In the genomic region with DNA sequence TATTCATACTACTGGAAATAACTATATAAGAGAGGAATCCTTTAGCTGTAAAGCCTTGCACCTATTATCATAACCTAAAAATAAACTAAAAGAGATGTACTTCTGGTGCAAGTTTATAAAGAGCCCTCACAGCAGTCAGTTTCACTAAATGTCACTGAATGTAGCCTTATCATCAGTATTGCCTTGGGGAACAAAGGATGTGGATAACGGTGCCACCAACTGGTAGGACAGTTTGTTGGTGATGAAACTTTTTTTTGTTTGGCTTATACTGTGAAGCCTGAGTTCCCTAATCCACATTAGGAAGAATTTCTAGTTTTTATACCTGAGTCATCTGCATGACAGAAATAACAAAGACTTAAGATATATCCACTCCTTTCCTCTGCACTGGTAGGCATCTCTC, we compare ENCODE assay signal across 8 cellular contexts.
DNase-seq lines count a peak whose midpoint lies in the region; ATAC-seq and TF ChIP-seq lines count a peak whose summit lies in the region.

No MANE protein-coding gene starts in this region.

- no peaks in the 10 kb centered on the region for H3K4me1 ChIP-seq in prostate gland (replicated peaks)

- ATAC-seq in HG03039 (IDR thresholded peaks at IDR 0.05; ENCODE audit: unreplicated experiment) (peak; percentile 70), HG02884 (IDR thresholded peaks at IDR 0.05; ENCODE audit: unreplicated experiment) (no peak)
- no peak for ATAC-seq in natural killer cell treated with Interleukin-12 subunit alpha and Interleukin-12 subunit beta and Interleukin-15 and Interleukin-18, amount 100 ng/mL, for 72 hours

- H3K36me3 Mint-ChIP-seq in natural killer cell treated with Interleukin-12 subunit alpha and Interleukin-12 subunit beta and Interleukin-15 and Interleukin-18, amount 100 ng/mL, for 72 hours = no peaks in the 10 kb centered on the region

- no peak for TF ChIP-seq CTCF in prostate gland (IDR thresholded peaks at IDR 0.05)

- H3K27me3 ChIP-seq in prostate gland (replicated peaks; ENCODE audit: insufficient read depth) = no peaks in the 10 kb centered on the region

- peak; percentile 35 for DNase-seq in Daoy (ENCODE audit: low read depth)
- DNase-seq in SKM-1 (lab: John Stamatoyannopoulos, UW; ENCODE audit: unreplicated experiment) = peak; percentile 29
- DNase-seq in iris pigment epithelial cell (ENCODE audit: low read depth) = peak; percentile 63
- no peak for DNase-seq in natural killer cell treated with Interleukin-12 subunit alpha and Interleukin-12 subunit beta and Interleukin-15 and Interleukin-18, amount 100 ng/mL, for 72 hours (ENCODE audit: low spot score)
- no peak for DNase-seq in DMS114 treated with DMSO at 0.1 percent for 48 hours (lab: John Stamatoyannopoulos, UW; ENCODE audit: unreplicated experiment)
- DNase-seq in prostate gland (ENCODE audit: low spot score) = no peak

- no peak overlapping the region for H3K27ac Mint-ChIP-seq in natural killer cell treated with Interleukin-12 subunit alpha and Interleukin-12 subunit beta and Interleukin-15 and Interleukin-18, amount 100 ng/mL, for 72 hours

- H3K4me3 ChIP-seq in prostate gland = no peak overlapping the region

- H3K9me3 Mint-ChIP-seq in natural killer cell treated with Interleukin-12 subunit alpha and Interleukin-12 subunit beta and Interleukin-15 and Interleukin-18, amount 100 ng/mL, for 72 hours = no peaks in the 10 kb centered on the region

- H3K36me3 ChIP-seq in prostate gland = no peaks in the 10 kb centered on the region

- no peak overlapping the region for H3K27ac ChIP-seq in prostate gland

- intact Hi-C loops in prostate gland (cut with DNase I) = loop anchor here (10.0 kb wide), 1 partner anchor 372 kb away; a partner anchor contains a TSS

- no peak overlapping the region for H3K4me3 Mint-ChIP-seq in natural killer cell treated with Interleukin-12 subunit alpha and Interleukin-12 subunit beta and Interleukin-15 and Interleukin-18, amount 100 ng/mL, for 72 hours

- H3K27me3 Mint-ChIP-seq in natural killer cell treated with Interleukin-12 subunit alpha and Interleukin-12 subunit beta and Interleukin-15 and Interleukin-18, amount 100 ng/mL, for 72 hours = peaks cover 0 to 4% of the 10 kb centered on the region in 2 donors

- H3K9me3 ChIP-seq in prostate gland = no peaks in the 10 kb centered on the region

- no peaks in the 10 kb centered on the region for H3K4me1 Mint-ChIP-seq in natural killer cell treated with Interleukin-12 subunit alpha and Interleukin-12 subunit beta and Interleukin-15 and Interleukin-18, amount 100 ng/mL, for 72 hours (ENCODE audit: low read depth in 2 of 2)

- 29% methylated on average over 1 of the region's 1 CpG for WGBS in prostate gland

- TF ChIP-seq POLR2A in prostate gland (IDR thresholded peaks at IDR 0.05) = no peak

Comparison
In these comparisons a context has a peak if more than half of its experiments do, and no peak if none do; other contexts are left out.
1. DNase-seq: peak in Daoy (single experiment), SKM-1 (single experiment) and iris pigment epithelial cell (single experiment); none in natural killer cell treated with Interleukin-12 subunit alpha and Interleukin-12 subunit beta and Interleukin-15 and Interleukin-18, amount 100 ng/mL, for 72 hours (single experiment), DMS114 treated with DMSO at 0.1 percent for 48 hours (single experiment) and prostate gland (single experiment).